Comparison of ENCODE assay signal across 9 cellular contexts in the genomic region with DNA sequence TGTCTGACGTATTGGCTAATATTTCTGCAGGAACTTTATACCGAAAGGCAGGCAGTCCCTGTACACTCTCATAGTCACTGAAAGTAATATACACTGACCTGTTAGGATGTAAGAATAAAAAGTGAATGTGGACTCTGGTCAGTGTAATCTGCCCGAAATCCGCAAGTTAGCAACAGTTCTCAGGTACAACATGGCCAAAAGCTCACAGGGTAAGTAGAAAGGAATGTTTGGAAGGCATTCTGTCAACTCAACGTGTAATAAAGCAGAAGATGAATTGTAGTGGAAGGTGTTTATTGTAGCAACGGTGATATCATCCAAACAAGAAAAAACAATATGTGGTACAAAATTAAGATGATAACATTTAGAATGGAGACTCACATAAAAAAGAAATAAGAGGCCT.
"Had no signal": no experiment of that assay in that cellular context is flagged by ENCODE, and none has a peak within 500 bp of the region (broad histone marks: within the 10 kb centered on the region; RNA-seq: fewer than 3 reads in every experiment).

No MANE protein-coding gene starts in this region.

- H2AFZ ChIP-seq: GM23248, GM23338 had no signal

- H3K4me3 ChIP-seq: GM23248, GM23338, HAP-1 had no signal

- H3K9ac ChIP-seq: GM23248 had no signal

- H3K4me1 ChIP-seq: HAP-1 had no signal

- H3K27ac ChIP-seq: GM23248 had no signal

- H3K4me2 ChIP-seq: GM23338 had no signal

- H3K9me3 ChIP-seq: HAP-1 had no signal

- DNase-seq: GM23248, GOT3, H7, H9, HCEC 1CT, HFFc6 had no signal

- ATAC-seq: GM23338, HCT116 had no signal
